In the genomic region with DNA sequence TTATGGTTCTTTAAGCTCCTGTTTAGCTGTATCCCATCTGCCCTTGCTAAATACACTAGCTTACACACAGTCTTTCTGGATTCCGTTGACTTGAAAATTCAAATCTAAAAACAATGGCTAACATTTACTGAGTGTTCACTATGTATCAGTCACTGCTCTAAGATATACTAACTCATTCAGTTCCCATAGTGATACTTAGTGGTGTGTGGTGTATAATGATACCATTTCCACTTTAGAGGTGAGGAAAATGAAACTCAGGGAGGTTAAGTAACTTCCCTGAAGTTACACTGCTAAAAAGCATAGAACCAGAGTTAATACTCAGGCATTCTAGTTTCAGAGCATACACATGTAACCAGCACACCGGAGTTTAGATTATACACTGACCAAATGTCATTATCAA, we compare ENCODE assay signal across 23 cellular contexts.
"Had no signal": no experiment of that assay in that cellular context is flagged by ENCODE, and none has a peak within 500 bp of the region (broad histone marks: within the 10 kb centered on the region; RNA-seq: fewer than 3 reads in every experiment).

No MANE protein-coding gene starts in this region.

- H3K9me3 ChIP-seq: left ventricle myocardium inferior, mucosa of descending colon, ovary, right atrium auricular region, right lobe of liver, tibial nerve, vagina had no signal

- H3K4me3 ChIP-seq: left ventricle myocardium inferior, lung, mucosa of descending colon, ovary, right atrium auricular region, right lobe of liver, smooth muscle cell, tibial nerve, vagina had no signal

- ATAC-seq: mucosa of descending colon; naive thymus-derived CD4-positive, alpha-beta T cell; natural killer cell treated with Interleukin-12 subunit alpha and Interleukin-12 subunit beta and Interleukin-15 and Interleukin-18, amount 100 ng/mL, for 72 hours; right lobe of liver; stimulated activated memory B cell treated with anti-CD40 and anti-IgM and Interleukin-4, amounts not matched to agents 10 μg/mL and 1 μg/mL and 100 μg/mL, for 72 hours; stimulated activated naive CD8-positive, alpha-beta T cell treated with anti-CD3 and anti-CD28 coated beads, Interleukin-15, amount 100 ng/mL, for 72 hours had no signal

- H3K27ac ChIP-seq: left ventricle myocardium inferior, ovary, right atrium auricular region, right lobe of liver, tibial nerve, vagina had no signal

- H3K4me1 ChIP-seq: left ventricle myocardium inferior, right atrium auricular region, right lobe of liver, tibial nerve, vagina had no signal

- H3K36me3 ChIP-seq: left ventricle myocardium inferior, ovary, right atrium auricular region, right lobe of liver, tibial nerve, vagina had no signal

- H3K27me3 ChIP-seq: ovary, right atrium auricular region, right lobe of liver, tibial nerve, vagina had no signal

- FAIRE-seq: islet of Langerhans, kidney had no signal

- H3K4me2 ChIP-seq: smooth muscle cell had no signal

- DNase-seq: immature natural killer cell; kidney; left ventricle myocardium inferior; midbrain; mucosa of descending colon; naive thymus-derived CD4-positive, alpha-beta T cell; ovary; right lobe of liver; stimulated activated CD4-positive, alpha-beta T cell treated with anti-CD3 and anti-CD28 coated beads, Interleukin-1b, Interleukin-23, amount 100 ng/mL, for 48 hours; stimulated activated CD4-positive, alpha-beta T cell treated with anti-CD3 and anti-CD28 coated beads, Interleukin-2, amount 100 ng/mL, for 48 hours; stimulated activated CD4-positive, alpha-beta T cell treated with anti-CD3 and anti-CD28 coated beads, Interleukin-4, amount 100 ng/mL, for 4 hours; stimulated activated CD8-positive, alpha-beta memory T cell treated with anti-CD3 and anti-CD28 coated beads, Interleukin-4, amount 100 ng/mL, for 48 hours; stimulated activated naive CD4-positive, alpha-beta T cell treated with Interleukin-2 at 50 U/mL for 16 hours; stimulated activated naive CD8-positive, alpha-beta T cell treated with anti-CD3 and anti-CD28 coated beads, Interleukin-15, amount 100 ng/mL, for 72 hours; substantia nigra had no signal
